In genomic region chr10:1731592-1731991, GRCh38 we compare ENCODE assay signal across 16 cellular contexts.
"Had no signal": no experiment of that assay in that cellular context is flagged by ENCODE, and none has a peak within 500 bp of the region (broad histone marks: within the 10 kb centered on the region; RNA-seq: fewer than 3 reads in every experiment).

No MANE protein-coding gene starts in this region.

- H3K27ac ChIP-seq: gastroesophageal sphincter, heart right ventricle, left lung, parathyroid adenoma, sigmoid colon, thoracic aorta, upper lobe of left lung had no signal

- ATAC-seq: esophagus mucosa; gastroesophageal sphincter; heart right ventricle; left lung; stimulated activated memory B cell treated with anti-CD40 and anti-IgM and Interleukin-4, amounts not matched to agents 10 μg/mL and 1 μg/mL and 100 μg/mL, for 72 hours had no signal

- DNase-seq: activated B cell treated with CpG ODN at 0.5 μM for 24 hours; activated CD4-positive, alpha-beta memory T cell treated with anti-CD3 and anti-CD28 coated beads for 36 hours; activated CD4-positive, alpha-beta T cell treated with anti-CD3 and anti-CD28 coated beads for 4 hours; effector CD8-positive, alpha-beta T cell; heart right ventricle; left lung; mammary epithelial cell; midbrain; sigmoid colon; stimulated activated CD4-positive, alpha-beta T cell treated with anti-CD3 and anti-CD28 coated beads, Interleukin-4, amount 100 ng/mL, for 24 hours; upper lobe of left lung had no signal
